In genomic region chr1:30779294-30780071, GRCh38 we compare ENCODE assay signal across 8 cellular contexts. TPM values are rescaled to one million over a fixed set of nuclear protein-coding genes. Genes with fewer than 3 reads are reported as not detected.
DNase-seq lines count a peak whose midpoint lies in the region; ATAC-seq, FAIRE-seq and TF ChIP-seq lines count a peak whose summit lies in the region.

No MANE protein-coding gene starts in this region.

- ATAC-seq in HG02678 (IDR thresholded peaks at IDR 0.05; ENCODE audit: unreplicated experiment) = peak; percentile 56
- ATAC-seq in activated CD4-positive, alpha-beta T cell treated with anti-CD3 and anti-CD28 coated beads for 36 hours = peak; percentile 78
- peak; percentile 58 for ATAC-seq in HepG2
- ATAC-seq in HG03159 (IDR thresholded peaks at IDR 0.05; ENCODE audit: unreplicated experiment) = no peak

- peaks cover 22% of the 10 kb centered on the region for H3K4me1 ChIP-seq in HepG2 (ENCODE audit: insufficient read depth, low read length)

- peaks cover 0 to 3% of the 10 kb centered on the region in 2 experiments; a peak in 1 of 5 replicates for H3K27me3 ChIP-seq in HepG2 (ENCODE audit: control insufficient read depth in 1 of 2, insufficient read depth in 2 of 2, low read length in 2 of 2)

- CTCF ChIA-PET in activated CD4-positive, alpha-beta T cell treated with anti-CD3 and anti-CD28 coated beads for 36 hours (lab: Charles Lee) = interaction anchor here (0.6 to 8.9 kb wide), 33 partner anchors 8 to 490 kb away, joined by 3 to 229 read pairs (median 4); partner anchors contain the start of gene LAPTM5
- CTCF ChIA-PET in HepG2 (lab: Yijun Ruan, JAX; ENCODE audit: low intra/inter-chr PET ratio, low total read pairs) = interaction anchor here (1.2 to 5.4 kb wide), 2 partner anchors 59 to 151 kb away, joined by 3 to 73 read pairs; no protein-coding TSS in a partner anchor

- FAIRE-seq in HepG2 (lab: Jason Lieb, UNC) = peak; percentile 65

- H3K27ac ChIP-seq in HepG2 (ENCODE audit: extremely low read length, insufficient read depth, low read length) = no peak overlapping the region

- TF ChIP-seq POLR2A in HepG2 (IDR thresholded peaks at IDR 0.05; ENCODE audit: insufficient read depth in 1 of 2, low read depth in 2 of 2, low read length in 2 of 2) = no peak

- no peaks in the 10 kb centered on the region for H3K36me3 ChIP-seq in HepG2 (replicated peaks in 1 of 2; ENCODE audit: control insufficient read depth in 1 of 2, insufficient read depth in 2 of 2, low read length in 2 of 2)

- no peaks in the 10 kb centered on the region for H3K9me3 Mint-ChIP-seq in activated CD4-positive, alpha-beta T cell treated with anti-CD3 and anti-CD28 coated beads for 36 hours (ENCODE audit: low read depth)

- H3K4me2 ChIP-seq in HepG2 (ENCODE audit: low read depth, low read length) = no peak overlapping the region

- intact Hi-C loops in activated CD4-positive, alpha-beta T cell treated with anti-CD3 and anti-CD28 coated beads for 36 hours (cut with DNase I, micrococcal nuclease) = loop anchor here (1.0 to 5.0 kb wide), 5 partner anchors 23 to 1547 kb away; partner anchors contain the start of gene MECR (in 1 of the 2)
- intact Hi-C loops in HepG2 (cut with micrococcal nuclease; ENCODE audit: unreplicated experiment) = loop anchor here (1.0 kb wide), 1 partner anchor 60 kb away; no protein-coding TSS in a partner anchor

- in situ Hi-C loops in G401 (cut with HindIII; ENCODE audit: low sequenced_read_pairs) (no loop called here), HepG2 (cut with HindIII; ENCODE audit: extremely low pct_ligation_motif_present, low pct_unique_long_range_greater_than_20kb) (loop anchor here (5.0 kb wide), 1 partner anchor 62 kb away; no protein-coding TSS in a partner anchor)

- POLR2A ChIA-PET in activated CD4-positive, alpha-beta T cell treated with anti-CD3 and anti-CD28 coated beads for 36 hours (lab: Charles Lee) = interaction anchor here (0.6 to 1.7 kb wide), 4 partner anchors 42 to 60 kb away, joined by 3 to 14 read pairs (median 4); no protein-coding TSS in a partner anchor
- POLR2A ChIA-PET in HepG2 (lab: Yijun Ruan, JAX) = interaction anchor here (2.8 kb wide), 1 partner anchor 60 kb away, joined by 21 read pairs; no protein-coding TSS in a partner anchor

- no peak overlapping the region for H3K27ac Mint-ChIP-seq in activated CD4-positive, alpha-beta T cell treated with anti-CD3 and anti-CD28 coated beads for 36 hours

- no peaks in the 10 kb centered on the region for H4K20me1 ChIP-seq in HepG2 (ENCODE audit: insufficient read depth, low read length)

- no peak overlapping the region for H2AFZ ChIP-seq in HepG2 (ENCODE audit: low read length)

- H3K36me3 Mint-ChIP-seq in activated CD4-positive, alpha-beta T cell treated with anti-CD3 and anti-CD28 coated beads for 36 hours (ENCODE audit: low read depth) = no peaks in the 10 kb centered on the region

- H3K4me3 Mint-ChIP-seq in activated CD4-positive, alpha-beta T cell treated with anti-CD3 and anti-CD28 coated beads for 36 hours = no peak overlapping the region

- BruUV-seq in HepG2 (replicated peaks; lab: Mats Ljungman, UMichigan) = no TSS peak

- H3K79me2 ChIP-seq in HepG2 (ENCODE audit: insufficient read depth, low read length) = no peaks in the 10 kb centered on the region

- peak; percentile 55 for DNase-seq in G401 (ENCODE audit: low spot score)
- peak; percentile 80 for DNase-seq in NCI-H345 (lab: John Stamatoyannopoulos, UW)
- peak; percentile 95 for DNase-seq in activated CD4-positive, alpha-beta T cell treated with anti-CD3 and anti-CD28 coated beads for 36 hours
- DNase-seq in cerebellar cortex (ENCODE audit: low spot score) = peak; percentile 68
- DNase-seq in HepG2 (ENCODE audit: low spot score) = peak; percentile 59
- peak; percentile 88 to 92 (median 89) for DNase-seq in stimulated activated CD4-positive, alpha-beta T cell treated with anti-CD3 and anti-CD28 coated beads, TNF-alpha, amount 100 ng/mL, for 24 hours (ENCODE audit: low read depth in 3 of 3)

- WGBS in HepG2 (ENCODE audit: low lambda C conversion rate) = 14% methylated on average over 11 of the region's 12 CpGs

- peak; percentile 94 for TF ChIP-seq CTCF in HepG2 (CRISPR knock-in tag; IDR thresholded peaks at IDR 0.05)

- no peak for TF ChIP-seq EP300 in HepG2 (IDR thresholded peaks at IDR 0.05; ENCODE audit: low read depth in 2 of 2, low read length in 2 of 2)
- no peak for TF ChIP-seq EP300 in HepG2 (CRISPR knock-in tag; IDR thresholded peaks at IDR 0.05; ENCODE audit: borderline replicate concordance)

- no peaks in the 10 kb centered on the region for H3K27me3 Mint-ChIP-seq in activated CD4-positive, alpha-beta T cell treated with anti-CD3 and anti-CD28 coated beads for 36 hours

- no peak overlapping the region for H3K9ac ChIP-seq in HepG2 (ENCODE audit: insufficient read depth, low read depth, low read length)

- peak; percentile 85 for TF ChIP-seq RAD21 in HepG2 (CRISPR knock-in tag; IDR thresholded peaks at IDR 0.05)

- peaks cover 15% of the 10 kb centered on the region for H3K4me1 Mint-ChIP-seq in activated CD4-positive, alpha-beta T cell treated with anti-CD3 and anti-CD28 coated beads for 36 hours

- H3K9me3 ChIP-seq in HepG2 (ENCODE audit: low read length) = no peaks in the 10 kb centered on the region

- no peak overlapping the region for H3K4me3 ChIP-seq in HepG2 (replicated peaks in 1 of 3; ENCODE audit: insufficient read depth in 1 of 3, low read depth in 2 of 3, low read length in 3 of 3)

TF ChIP-seq in HepG2, 621 proteins besides CTCF, POLR2A, EP300 and RAD21 (continues in another document):
- TF ChIP-seq SMC3 (IDR thresholded peaks at IDR 0.05; ENCODE audit: low read length) = peak; percentile 53; the same call in 1 of the 2 replicates

RNA-seq across cellular contexts. Expression of gene LAPTM5, which starts 21.9 kb away (rescaled TPM):
- 0.18 TPM in 1 of 2 replicates, not detected in the other for total RNA-seq in G401 (2014; rRNA removed; shearing (Covaris generic))
- total RNA-seq in activated CD4-positive, alpha-beta T cell treated with anti-CD3 and anti-CD28 coated beads for 36 hours = 100 to 1,000 TPM; 174 to 214 TPM
- 0.34 and 0.86 TPM in 2 replicates for total RNA-seq in HepG2 (2016; rRNA removed; fragmentation: Illumina TruSeq; extraction: Trizol)
- 0.18 and 0.30 TPM in 2 replicates for total RNA-seq in HepG2 (2016; cell fraction: cytosol; rRNA removed; fragmentation: Illumina TruSeq; extraction: Trizol; ENCODE audit: low read depth)
- 0.18 and 0.45 TPM in 2 replicates for total RNA-seq in HepG2 (2016; cell fraction: insoluble cytoplasmic fraction; rRNA removed; fragmentation: Illumina TruSeq; extraction: Trizol)
- total RNA-seq in HepG2 (2016; cell fraction: membrane; rRNA removed; fragmentation: Illumina TruSeq; extraction: Trizol) = 0.48 and 0.56 TPM in 2 replicates
- total RNA-seq in HepG2 (2016; cell fraction: nucleus; rRNA removed; fragmentation: Illumina TruSeq; extraction: Trizol) = 0.34 and 0.53 TPM in 2 replicates
- 0.41 and 0.76 TPM in 2 replicates for polyA plus RNA-seq in HepG2 (2011; rRNA removed)
- polyA plus RNA-seq in HepG2 (2011; cell fraction: cytosol; rRNA removed) = 0.64 and 0.79 TPM in 2 replicates
- polyA plus RNA-seq in HepG2 (2011; cell fraction: nucleus; rRNA removed) = 0.59 and 0.61 TPM in 2 replicates
- 0.19 and 0.38 TPM in 2 replicates for polyA plus RNA-seq in HepG2 (2012)
- 0.33 and 0.38 TPM in 2 replicates for polyA plus RNA-seq in HepG2 (2016; cell fraction: cytosol; fragmentation: Illumina TruSeq; extraction: Trizol; ENCODE audit: low read depth)
- polyA plus RNA-seq in HepG2 (2016; cell fraction: insoluble cytoplasmic fraction; fragmentation: Illumina TruSeq; extraction: Trizol; ENCODE audit: low read depth) = 0.57 and 0.76 TPM in 2 replicates
- polyA plus RNA-seq in HepG2 (2016; cell fraction: membrane; fragmentation: Illumina TruSeq; extraction: Trizol; ENCODE audit: low read depth) = 0.54 and 0.79 TPM in 2 replicates
- 1.1 TPM in 2 replicates for polyA plus RNA-seq in HepG2 (2016; cell fraction: nucleus; fragmentation: Illumina TruSeq; extraction: Trizol; ENCODE audit: insufficient read depth, low read depth)
- polyA minus RNA-seq in HepG2 (2011; rRNA and poly(A)+ RNA removed; ENCODE audit: low replicate concordance) = 2.1 and 4.6 TPM in 2 replicates
- polyA minus RNA-seq in HepG2 (2011; cell fraction: cytosol; rRNA and poly(A)+ RNA removed) = 0.59 TPM in 1 of 2 replicates, not detected in the other
- not detected in 2 replicates for polyA minus RNA-seq in HepG2 (2011; cell fraction: nucleus; rRNA and poly(A)+ RNA removed)

RNA-seq across cellular contexts. Expression of gene MATN1, which starts 56.1 kb away (rescaled TPM):
- 1.2 TPM in 1 of 2 replicates, not detected in the other for total RNA-seq in G401 (2014; rRNA removed; shearing (Covaris generic))
- under 1 TPM; 0.32 to 0.43 TPM for total RNA-seq in activated CD4-positive, alpha-beta T cell treated with anti-CD3 and anti-CD28 coated beads for 36 hours
- 0.04 TPM in 1 of 2 replicates, not detected in the other for total RNA-seq in HepG2 (2016; rRNA removed; fragmentation: Illumina TruSeq; extraction: Trizol)
- not detected in 2 replicates for total RNA-seq in HepG2 (2016; cell fraction: cytosol; rRNA removed; fragmentation: Illumina TruSeq; extraction: Trizol; ENCODE audit: low read depth)
- not detected in 2 replicates for total RNA-seq in HepG2 (2016; cell fraction: insoluble cytoplasmic fraction; rRNA removed; fragmentation: Illumina TruSeq; extraction: Trizol)
- not detected in 2 replicates for total RNA-seq in HepG2 (2016; cell fraction: membrane; rRNA removed; fragmentation: Illumina TruSeq; extraction: Trizol)
- total RNA-seq in HepG2 (2016; cell fraction: nucleus; rRNA removed; fragmentation: Illumina TruSeq; extraction: Trizol) = not detected in 2 replicates
- polyA plus RNA-seq in HepG2 (2011; rRNA removed) = 0.03 and 0.05 TPM in 2 replicates
- 0.11 TPM in 1 of 2 replicates, not detected in the other for polyA plus RNA-seq in HepG2 (2011; cell fraction: cytosol; rRNA removed)
- 0.66 and 0.77 TPM in 2 replicates for polyA plus RNA-seq in HepG2 (2011; cell fraction: nucleus; rRNA removed)
- 0.05 TPM in 1 of 2 replicates, not detected in the other for polyA plus RNA-seq in HepG2 (2012)
- not detected in 2 replicates for polyA plus RNA-seq in HepG2 (2016; cell fraction: cytosol; fragmentation: Illumina TruSeq; extraction: Trizol; ENCODE audit: low read depth)
- polyA plus RNA-seq in HepG2 (2016; cell fraction: insoluble cytoplasmic fraction; fragmentation: Illumina TruSeq; extraction: Trizol; ENCODE audit: low read depth) = not detected in 2 replicates
- polyA plus RNA-seq in HepG2 (2016; cell fraction: membrane; fragmentation: Illumina TruSeq; extraction: Trizol; ENCODE audit: low read depth) = not detected in 2 replicates
- polyA plus RNA-seq in HepG2 (2016; cell fraction: nucleus; fragmentation: Illumina TruSeq; extraction: Trizol; ENCODE audit: insufficient read depth, low read depth) = 0.26 TPM in 1 of 2 replicates, not detected in the other
- 0.12 TPM in 1 of 2 replicates, not detected in the other for polyA minus RNA-seq in HepG2 (2011; rRNA and poly(A)+ RNA removed; ENCODE audit: low replicate concordance)
- polyA minus RNA-seq in HepG2 (2011; cell fraction: cytosol; rRNA and poly(A)+ RNA removed) = not detected in 2 replicates
- 0.12 and 0.26 TPM in 2 replicates for polyA minus RNA-seq in HepG2 (2011; cell fraction: nucleus; rRNA and poly(A)+ RNA removed)

Comparison
In these comparisons a context has a peak if more than half of its experiments do, and no peak if none do; other contexts are left out.
1. RNA of gene LAPTM5, which starts 21.9 kb away (total RNA-seq): 174 to 214 TPM in activated CD4-positive, alpha-beta T cell treated with anti-CD3 and anti-CD28 coated beads for 36 hours; 0.18 to 0.86 TPM in HepG2 and 0.18 TPM in G401; every median in the first group is over 10 times any median in the second.
2. Peak in every context shown above with its lines, with median percentiles within 50 percentile points of each other: DNase-seq.